ENCODE assay signal across 17 cellular contexts in the genomic region with DNA sequence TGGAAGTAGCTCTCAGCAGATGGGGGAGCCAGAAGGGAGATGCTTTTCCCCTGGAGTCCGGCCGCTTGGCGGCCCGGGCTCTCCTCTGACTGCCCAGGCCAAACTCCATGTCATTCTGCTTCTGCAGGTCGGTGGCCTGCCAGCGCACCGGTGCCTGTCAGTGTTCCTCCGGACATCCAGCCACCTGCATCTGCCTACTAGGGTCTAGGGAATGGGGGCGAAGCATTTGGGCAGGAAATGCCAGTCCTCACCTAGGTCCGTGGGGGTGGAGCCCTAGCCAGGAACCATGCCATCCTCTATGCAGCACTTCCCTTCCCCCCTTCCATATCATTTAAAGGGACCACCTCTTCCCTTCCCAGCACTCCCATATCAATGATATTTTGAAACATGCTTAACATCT. TPM values are rescaled to one million over a fixed set of nuclear protein-coding genes. Genes with fewer than 3 reads are reported as not detected.
DNase-seq lines count a peak whose midpoint lies in the region; ATAC-seq, FAIRE-seq and TF ChIP-seq lines count a peak whose summit lies in the region.
"Had no signal": no experiment of that assay in that cellular context is flagged by ENCODE, and none has a peak within 500 bp of the region (broad histone marks: within the 10 kb centered on the region; RNA-seq: fewer than 3 reads in every experiment).

No MANE protein-coding gene starts in this region.

- H3K4me1 ChIP-seq in A549 (peaks cover 18% of the 10 kb centered on the region), PC-9 (replicated peaks; ENCODE audit: insufficient read depth) (peaks cover 21% of the 10 kb centered on the region), esophagus muscularis mucosa (peaks cover 45 to 69% (median 59%) of the 10 kb centered on the region in 4 donors), neuronal stem cell (ENCODE audit: control insufficient read depth in 2 of 2, insufficient read depth in 1 of 2, low read depth in 1 of 2, low read length in 2 of 2) (peaks cover 4 to 14% of the 10 kb centered on the region in 2 donors)

- 84% methylated on average over 10 of the region's 10 CpGs for WGBS in A549 (ENCODE audit: missing lambda C conversion rate)
- WGBS in esophagus muscularis mucosa = 56% methylated on average over 9 of the region's 10 CpGs
- no CpG with 5 or more reads among the region's 10 CpGs for WGBS in neuronal stem cell (ENCODE audit: extremely low coverage in 2 of 2, insufficient read length in 2 of 2, insufficient replicate concordance in 1 of 2), 2 donors

- intact Hi-C loops in PC-9 (cut with micrococcal nuclease; ENCODE audit: unreplicated experiment) (no loop called here), esophagus muscularis mucosa (cut with DNase I) (no loop called here)

- no peak overlapping the region for H3K4me3 ChIP-seq in A549
- no peak overlapping the region for H3K4me3 ChIP-seq in PC-9
- H3K4me3 ChIP-seq in esophagus muscularis mucosa = peak overlapping the region; percentile 29 to 50 (median 40)
- no peak overlapping the region for H3K4me3 ChIP-seq in neuronal stem cell (ENCODE audit: low read length in 2 of 2)
- H3K4me3 ChIP-seq: dorsolateral prefrontal cortex, SK-N-MC had no signal

- H2BK15ac ChIP-seq in neuronal stem cell (ENCODE audit: low read length) = no peak overlapping the region

- TF ChIP-seq RAD21 in A549 (conservative IDR thresholded peaks at IDR 0.05 in 1 of 2, IDR thresholded peaks at IDR 0.05 in 1 of 2) = no peak

- no peaks in the 10 kb centered on the region for H3K36me3 ChIP-seq in PC-9 (ENCODE audit: low read depth)
- no peaks in the 10 kb centered on the region for H3K36me3 ChIP-seq in esophagus muscularis mucosa
- H3K36me3 ChIP-seq in neuronal stem cell (replicated peaks in 1 of 2; ENCODE audit: control insufficient read depth in 2 of 2, insufficient read depth in 2 of 2, low read length in 2 of 2) = peaks cover 7 to 52% of the 10 kb centered on the region in 2 donors

- H2BK5ac ChIP-seq in neuronal stem cell (ENCODE audit: low read length) = no peak overlapping the region

- H3K9ac ChIP-seq in neuronal stem cell (ENCODE audit: low read depth, low read length, poor library complexity) = no peak overlapping the region

- H4K91ac ChIP-seq in neuronal stem cell (ENCODE audit: low read depth, low read length, poor library complexity) = no peak overlapping the region

- H3K9me3 Mint-ChIP-seq in activated naive CD8-positive, alpha-beta T cell treated with anti-CD3 and anti-CD28 coated beads, Interleukin-2, amount 50 U/mL, for 24 hours = no peaks in the 10 kb centered on the region
- H3K9me3 Mint-ChIP-seq: activated CD8-positive, alpha-beta T cell treated with anti-CD3 and anti-CD28 coated beads for 36 hours; activated T-helper 2 cell treated with anti-CD3 and anti-CD28 coated beads, Interferon-gamma antibody, Interleukin-2, Interleukin-4, amounts not matched to agents 10 μg/mL and 5 μg/mL and 100 μg/mL, durations not matched to agents 14 hours and 24 hours and 36 hours; stimulated activated naive CD8-positive, alpha-beta T cell treated with anti-CD3 and anti-CD28 coated beads, Interleukin-15, amount 100 ng/mL, for 72 hours had no signal

- no TSS peak for BruUV-seq in PC-9 (replicated peaks; lab: Mats Ljungman, UMichigan)

- H3K4ac ChIP-seq in neuronal stem cell (ENCODE audit: low read length) = no peak overlapping the region

- H3K36me3 Mint-ChIP-seq in activated naive CD8-positive, alpha-beta T cell treated with anti-CD3 and anti-CD28 coated beads, Interleukin-2, amount 50 U/mL, for 24 hours (ENCODE audit: low read depth) = no peaks in the 10 kb centered on the region

- no peak for TF ChIP-seq CTCF in A549 (IDR thresholded peaks at IDR 0.05)
- no peak for TF ChIP-seq CTCF in PC-9 (conservative IDR thresholded peaks at IDR 0.05)
- TF ChIP-seq CTCF in esophagus muscularis mucosa (IDR thresholded peaks at IDR 0.05) = no peak

- H3K27me3 Mint-ChIP-seq in activated naive CD8-positive, alpha-beta T cell treated with anti-CD3 and anti-CD28 coated beads, Interleukin-2, amount 50 U/mL, for 24 hours = no peaks in the 10 kb centered on the region
- H3K27me3 Mint-ChIP-seq: activated CD8-positive, alpha-beta T cell treated with anti-CD3 and anti-CD28 coated beads for 36 hours; stimulated activated naive CD8-positive, alpha-beta T cell treated with anti-CD3 and anti-CD28 coated beads, Interleukin-15, amount 100 ng/mL, for 72 hours had no signal

- no peak overlapping the region for H3K27ac Mint-ChIP-seq in activated naive CD8-positive, alpha-beta T cell treated with anti-CD3 and anti-CD28 coated beads, Interleukin-2, amount 50 U/mL, for 24 hours
- H3K27ac Mint-ChIP-seq: activated CD8-positive, alpha-beta T cell treated with anti-CD3 and anti-CD28 coated beads for 36 hours; activated T-helper 2 cell treated with anti-CD3 and anti-CD28 coated beads, Interferon-gamma antibody, Interleukin-2, Interleukin-4, amounts not matched to agents 10 μg/mL and 5 μg/mL and 100 μg/mL, durations not matched to agents 14 hours and 24 hours and 36 hours; stimulated activated naive CD8-positive, alpha-beta T cell treated with anti-CD3 and anti-CD28 coated beads, Interleukin-15, amount 100 ng/mL, for 72 hours had no signal

- peak in 1 of 2 experiments; percentile 4; a peak in 3 of 6 replicates for ATAC-seq in A549
- no peak for ATAC-seq in activated naive CD8-positive, alpha-beta T cell treated with anti-CD3 and anti-CD28 coated beads, Interleukin-2, amount 50 U/mL, for 24 hours
- ATAC-seq in GM21360 (IDR thresholded peaks at IDR 0.05; ENCODE audit: unreplicated experiment) = no peak
- ATAC-seq in HG02884 (IDR thresholded peaks at IDR 0.05; ENCODE audit: unreplicated experiment) = no peak
- ATAC-seq: activated CD8-positive, alpha-beta T cell treated with anti-CD3 and anti-CD28 coated beads for 36 hours; stimulated activated naive CD8-positive, alpha-beta T cell treated with anti-CD3 and anti-CD28 coated beads, Interleukin-15, amount 100 ng/mL, for 72 hours had no signal

- POLR2A ChIA-PET in A549 (lab: Yijun Ruan, JAX) = no interaction called here
- POLR2A ChIA-PET in PC-9 (lab: Charles Lee; ENCODE audit: unreplicated experiment) = no interaction called here

- H3K4me1 Mint-ChIP-seq in activated naive CD8-positive, alpha-beta T cell treated with anti-CD3 and anti-CD28 coated beads, Interleukin-2, amount 50 U/mL, for 24 hours = peaks cover 9% of the 10 kb centered on the region

- H3K14ac ChIP-seq in neuronal stem cell (ENCODE audit: low read length) = no peak overlapping the region

- DNase-seq in A549 (ENCODE audit: low read depth in 1 of 2, low spot score in 1 of 2) (no peak), PC-9 (no peak), esophagus muscularis mucosa (ENCODE audit: extremely low spot score) (no peak), neuronal stem cell (ENCODE audit: low spot score) (no peak), NCI-H2171 treated with DMSO at 0.1 percent for 48 hours (lab: John Stamatoyannopoulos, UW) (no peak)
- DNase-seq in activated naive CD8-positive, alpha-beta T cell treated with anti-CD3 and anti-CD28 coated beads, Interleukin-2, amount 50 U/mL, for 24 hours = no peak
- DNase-seq: activated CD8-positive, alpha-beta T cell treated with anti-CD3 and anti-CD28 coated beads for 36 hours; stimulated activated naive CD8-positive, alpha-beta T cell treated with anti-CD3 and anti-CD28 coated beads, Interleukin-15, amount 100 ng/mL, for 72 hours had no signal

- H3K9me3 ChIP-seq in A549 (no peaks in the 10 kb centered on the region), PC-9 (ENCODE audit: insufficient read depth, low read depth) (no peaks in the 10 kb centered on the region), esophagus muscularis mucosa (no peaks in the 10 kb centered on the region), neuronal stem cell (replicated peaks in 1 of 2; ENCODE audit: control insufficient read depth in 2 of 2, insufficient read depth in 1 of 2, low read depth in 1 of 2, low read length in 2 of 2) (no peaks in the 10 kb centered on the region)

- no peaks in the 10 kb centered on the region for H3K9me2 ChIP-seq in PC-9 (ENCODE audit: insufficient read depth)

- H3K4me2 ChIP-seq in A549 (peak overlapping the region; percentile 48; the same call in 1 of the 3 replicates), PC-9 (no peak overlapping the region), neuronal stem cell (ENCODE audit: insufficient read depth, low read length, poor library complexity, severe bottlenecking) (no peak overlapping the region)

- no peak for TF ChIP-seq POLR2A in A549 (IDR thresholded peaks at IDR 0.05; ENCODE audit: low read length)
- TF ChIP-seq POLR2A in esophagus muscularis mucosa (IDR thresholded peaks at IDR 0.05; ENCODE audit: low read depth) = no peak

- H3K18ac ChIP-seq in neuronal stem cell (ENCODE audit: low read length) = no peak overlapping the region

- no peak overlapping the region for H2BK120ac ChIP-seq in neuronal stem cell (ENCODE audit: low read depth, low read length)

- H3K23ac ChIP-seq in neuronal stem cell (ENCODE audit: low read depth, low read length, poor library complexity) = no peak overlapping the region

- no peak for TF ChIP-seq EP300 in A549 (IDR thresholded peaks at IDR 0.05)
- no peak for TF ChIP-seq EP300 in esophagus muscularis mucosa (IDR thresholded peaks at IDR 0.05)

- H2BK12ac ChIP-seq in neuronal stem cell (ENCODE audit: low read length) = no peak overlapping the region

- H4K8ac ChIP-seq in neuronal stem cell (ENCODE audit: low read depth, low read length) = no peak overlapping the region

- FAIRE-seq in A549 (lab: Jason Lieb, UNC) = no peak
- FAIRE-seq: D721Med, frontal cortex, TTC549 had no signal

- H3K4me3 Mint-ChIP-seq in activated naive CD8-positive, alpha-beta T cell treated with anti-CD3 and anti-CD28 coated beads, Interleukin-2, amount 50 U/mL, for 24 hours = no peak overlapping the region
- H3K4me3 Mint-ChIP-seq: activated CD8-positive, alpha-beta T cell treated with anti-CD3 and anti-CD28 coated beads for 36 hours; stimulated activated naive CD8-positive, alpha-beta T cell treated with anti-CD3 and anti-CD28 coated beads, Interleukin-15, amount 100 ng/mL, for 72 hours had no signal

- H2AFZ ChIP-seq in PC-9 (no peak overlapping the region), neuronal stem cell (ENCODE audit: low read length) (no peak overlapping the region)

- H2AK5ac ChIP-seq in neuronal stem cell (ENCODE audit: low read depth, low read length) = no peak overlapping the region

- H3F3A ChIP-seq in PC-9 (ENCODE audit: insufficient read depth, low read depth) = peaks cover 28% of the 10 kb centered on the region; the same call in 1 of the 2 replicates

- CTCF ChIA-PET in A549 (lab: Yijun Ruan, JAX) (interaction anchor here (1.4 to 6.6 kb wide), 4 partner anchors 17 to 69 kb away, joined by 3 to 89 read pairs (median 20); no protein-coding TSS in a partner anchor), PC-9 (lab: Charles Lee) (no interaction called here)

- peaks cover 3% of the 10 kb centered on the region for H3K79me1 ChIP-seq in neuronal stem cell (ENCODE audit: low read depth, low read length)

- H3K27ac ChIP-seq in A549 = peak overlapping the region in 1 of 2 experiments; percentile 78; a peak in 3 of 6 replicates
- peak overlapping the region; percentile 54 for H3K27ac ChIP-seq in PC-9
- H3K27ac ChIP-seq in esophagus muscularis mucosa (replicated peaks in 1 of 4) = peak overlapping the region; percentile 84 to 91 (median 86)
- H3K27ac ChIP-seq in neuronal stem cell (replicated peaks; ENCODE audit: low read length) = peak overlapping the region; percentile 23

- H3K27me3 ChIP-seq in PC-9 (ENCODE audit: insufficient read depth, low read depth) (no peaks in the 10 kb centered on the region), esophagus muscularis mucosa (no peaks in the 10 kb centered on the region), neuronal stem cell (ENCODE audit: control insufficient read depth in 3 of 3, insufficient read depth in 3 of 3, low read depth in 1 of 3, low read length in 3 of 3) (no peaks in the 10 kb centered on the region)
- H3K27me3 ChIP-seq: dorsolateral prefrontal cortex had no signal

- no peaks in the 10 kb centered on the region for H3K79me2 ChIP-seq in PC-9 (ENCODE audit: low read depth)

- no peaks in the 10 kb centered on the region for H4K20me1 ChIP-seq in PC-9 (ENCODE audit: insufficient read depth)

RNA-seq across cellular contexts. Expression of gene GJC1, which starts 34.2 kb away (rescaled TPM):
- polyA plus RNA-seq in A549 (2011; rRNA removed) (22.1 and 30.4 TPM in 2 replicates), A549 (2017; fragmentation: RNase III; extraction: RNeasy Plus Mini Kit Qiagen cat#74134 plus additional on column Dnase treatment) (21.2 to 21.9 TPM (median 21.7 TPM) in 3 replicates)
- 12.1 and 14.7 TPM in 2 replicates for polyA plus RNA-seq in A549 (2012; cell fraction: cytosol; rRNA removed)
- 6.1 and 10.3 TPM in 2 replicates for polyA plus RNA-seq in A549 (2012; cell fraction: nucleus; rRNA removed)
- 38.3 and 38.4 TPM in 2 replicates for polyA minus RNA-seq in A549 (2011; rRNA and poly(A)+ RNA removed)
- total RNA-seq in PC-9 (2021) (42.6 and 50.0 TPM in 2 replicates), esophagus muscularis mucosa (10 to 100 TPM; 26.5 to 61.9 (median 37.4) TPM)
- 43.0 TPM for polyA plus RNA-seq in neuronal stem cell (2013, experiment 1 of 2)
- 45.1 TPM for polyA plus RNA-seq in neuronal stem cell (2013, experiment 2 of 2)

RNA-seq across cellular contexts. Expression of gene ADAM11, which starts 37.1 kb away (rescaled TPM):
- polyA plus RNA-seq in A549 (2011; rRNA removed) (0.75 and 0.79 TPM in 2 replicates), A549 (2017; fragmentation: RNase III; extraction: RNeasy Plus Mini Kit Qiagen cat#74134 plus additional on column Dnase treatment) (2.0 to 2.7 TPM (median 2.1 TPM) in 3 replicates)
- 2.3 and 2.7 TPM in 2 replicates for polyA plus RNA-seq in A549 (2012; cell fraction: cytosol; rRNA removed)
- polyA plus RNA-seq in A549 (2012; cell fraction: nucleus; rRNA removed) = 14.4 and 15.1 TPM in 2 replicates
- polyA minus RNA-seq in A549 (2011; rRNA and poly(A)+ RNA removed) = 1.1 and 1.2 TPM in 2 replicates
- total RNA-seq in PC-9 (2021) (0.46 and 0.55 TPM in 2 replicates), esophagus muscularis mucosa (under 1 TPM; under 0.01 to 0.98 (median 0.64) TPM)
- 2.9 TPM for polyA plus RNA-seq in neuronal stem cell (2013, experiment 1 of 2)
- 2.7 TPM for polyA plus RNA-seq in neuronal stem cell (2013, experiment 2 of 2)

RNA-seq across cellular contexts. Expression of gene HIGD1B, which starts 51.8 kb away (rescaled TPM):
- not detected in 2 replicates for polyA plus RNA-seq in A549 (2011; rRNA removed)
- not detected in 2 replicates for polyA plus RNA-seq in A549 (2012; cell fraction: cytosol; rRNA removed)
- not detected in 2 replicates for polyA plus RNA-seq in A549 (2012; cell fraction: nucleus; rRNA removed)
- not detected in 3 replicates for polyA plus RNA-seq in A549 (2017; fragmentation: RNase III; extraction: RNeasy Plus Mini Kit Qiagen cat#74134 plus additional on column Dnase treatment)
- polyA minus RNA-seq in A549 (2011; rRNA and poly(A)+ RNA removed) = not detected in 2 replicates
- not detected in 2 replicates for total RNA-seq in PC-9 (2021)
- 1 to 10 TPM; 3.3 to 7.4 (median 4.9) TPM for total RNA-seq in esophagus muscularis mucosa
- not detected for polyA plus RNA-seq in neuronal stem cell (2013, experiment 1 of 2)
- polyA plus RNA-seq in neuronal stem cell (2013, experiment 2 of 2) = not detected
- total RNA-seq: activated CD8-positive, alpha-beta T cell treated with anti-CD3 and anti-CD28 coated beads for 36 hours; activated T-helper 2 cell treated with anti-CD3 and anti-CD28 coated beads, Interferon-gamma antibody, Interleukin-2, Interleukin-4, amounts not matched to agents 10 μg/mL and 5 μg/mL and 100 μg/mL, durations not matched to agents 14 hours and 24 hours and 36 hours; M059J had no signal

Comparison
In these comparisons a context has a peak if more than half of its experiments do, and no peak if none do; other contexts are left out.
1. H3K4me3 ChIP-seq: peak in esophagus muscularis mucosa (4 of 4); none in A549 (single experiment), PC-9 (single experiment) and neuronal stem cell (0 of 2).